9 cellular contexts compared by ENCODE assay signal in the genomic region with DNA sequence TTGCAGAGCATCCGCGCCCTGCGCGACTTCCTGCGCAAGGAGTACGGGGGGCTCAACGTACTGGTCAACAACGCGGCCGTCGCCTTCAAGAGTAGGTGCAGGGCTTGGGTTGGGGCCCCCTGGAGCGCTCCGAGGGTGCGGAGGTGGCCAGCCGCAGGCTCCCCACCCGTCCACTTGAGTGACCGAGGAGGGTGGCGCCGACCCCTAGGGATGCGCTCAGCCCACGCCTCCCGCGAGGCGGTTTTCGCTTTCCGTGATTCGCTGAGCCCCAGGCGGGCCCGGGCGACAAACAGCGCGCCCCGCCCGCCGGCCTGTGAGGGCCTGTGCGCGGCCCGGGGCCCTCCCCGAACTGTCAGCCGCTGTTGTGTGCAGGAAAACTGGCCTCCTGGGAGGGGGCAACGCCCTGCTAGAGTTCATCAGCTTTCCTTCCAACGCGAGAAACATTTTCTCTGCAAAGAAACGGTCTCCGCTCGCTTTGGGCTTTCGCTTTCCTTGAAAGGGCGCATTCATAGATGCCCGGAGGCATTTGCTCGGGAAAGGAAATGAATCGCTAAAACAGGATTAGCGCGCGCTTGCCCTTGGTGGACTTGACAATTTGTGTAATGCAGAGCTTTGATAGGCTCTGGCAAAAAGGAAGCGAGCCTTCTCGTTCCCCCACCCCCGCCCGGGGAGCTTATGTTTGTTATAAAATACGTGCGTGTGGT. TPM values are rescaled to one million over a fixed set of nuclear protein-coding genes. Genes with fewer than 3 reads are reported as not detected.
DNase-seq lines count a peak whose midpoint lies in the region; FAIRE-seq and TF ChIP-seq lines count a peak whose summit lies in the region.
"Had no signal": no experiment of that assay in that cellular context is flagged by ENCODE, and none has a peak within 500 bp of the region (broad histone marks: within the 10 kb centered on the region; RNA-seq: fewer than 3 reads in every experiment).

No MANE protein-coding gene starts in this region.

- TF ChIP-seq EP300 in neural cell (conservative IDR thresholded peaks at IDR 0.05; ENCODE audit: poor library complexity, severe bottlenecking): no peak
- peak in 1 of 2 donors; percentile 82 for TF ChIP-seq EP300 in tibial nerve (IDR thresholded peaks at IDR 0.05)

- H3K36me3 ChIP-seq in neural cell (ENCODE audit: insufficient read depth, low read length): no peaks in the 10 kb centered on the region
- peaks cover 0 to 29% (median 0%) of the 10 kb centered on the region in 3 donors for H3K36me3 ChIP-seq in tibial nerve

- H3F3A ChIP-seq in neural cell (ENCODE audit: insufficient read depth, low read length, poor library complexity, severe bottlenecking): no peaks in the 10 kb centered on the region

- TF ChIP-seq CTCF in neural cell (IDR thresholded peaks at IDR 0.05; ENCODE audit: poor library complexity, severe bottlenecking) (no peak), tibial nerve (IDR thresholded peaks at IDR 0.05) (no peak)

- H3K4me3 ChIP-seq in neural cell (ENCODE audit: low read length) (peak overlapping the region; percentile 75), tibial nerve (peak overlapping the region; percentile 60 to 98 (median 71))

- FAIRE-seq in frontal cortex (lab: Jason Lieb, UNC): no peak
- FAIRE-seq: colon had no signal

- no peak for TF ChIP-seq RAD21 in neural cell (conservative IDR thresholded peaks at IDR 0.05)

- H2AFZ ChIP-seq in neural cell (ENCODE audit: low read depth, low read length): peak overlapping the region; percentile 33

- peak in 1 of 2 donors; percentile 63 for TF ChIP-seq POLR2A in tibial nerve (IDR thresholded peaks at IDR 0.05)

- H3K9me3 ChIP-seq in neural cell (ENCODE audit: low read length) (no peaks in the 10 kb centered on the region), tibial nerve (no peaks in the 10 kb centered on the region)

- no peaks in the 10 kb centered on the region for H3K79me2 ChIP-seq in neural cell (replicated peaks; ENCODE audit: insufficient read depth, low read length)

- no peak overlapping the region for H3K27ac ChIP-seq in neural cell (ENCODE audit: low read length)
- peak overlapping the region; percentile 80 to 100 (median 93) for H3K27ac ChIP-seq in tibial nerve

- peak overlapping the region; percentile 23 for H3K9ac ChIP-seq in neural cell (ENCODE audit: low read length)

- H3K4me2 ChIP-seq in neural cell (ENCODE audit: low read length): peak overlapping the region; percentile 82

- no peaks in the 10 kb centered on the region for H3K9me2 ChIP-seq in neural cell (ENCODE audit: insufficient read depth, low read length)

- DNase-seq in DMS53 treated with DMSO at 0.1 percent for 48 hours (lab: John Stamatoyannopoulos, UW; ENCODE audit: unreplicated experiment) (peak; percentile 37), HuH-7.5 (ENCODE audit: low spot score) (peak; percentile 49), SHP77 treated with DMSO at 0.1 percent for 48 hours (lab: John Stamatoyannopoulos, UW) (peak; percentile 25), frontal cortex (ENCODE audit: low spot score in 2 of 2) (peak; percentile 75 to 81), tibial nerve (ENCODE audit: low spot score in 2 of 2) (peak; percentile 61 to 75), Kasumi-1 (lab: John Stamatoyannopoulos, UW) (no peak)
- DNase-seq in activated naive CD4-positive, alpha-beta T cell treated with anti-CD3 and anti-CD28 coated beads, Interleukin-2, amount 50 U/mL, for 16 hours: peak; percentile 53

- H3K27me3 ChIP-seq in neural cell (ENCODE audit: insufficient read depth, low read depth, low read length) (peaks cover 68% of the 10 kb centered on the region), tibial nerve (no peaks in the 10 kb centered on the region)

- H4K20me1 ChIP-seq in neural cell (ENCODE audit: insufficient read depth): no peaks in the 10 kb centered on the region

- WGBS in tibial nerve, 2 donors: 0 to 1% methylated on average over 33 to 39 of the region's 60 CpGs

- peaks cover 0 to 35% (median 10%) of the 10 kb centered on the region in 4 donors for H3K4me1 ChIP-seq in tibial nerve

TF ChIP-seq in neural cell, 6 proteins besides CTCF, POLR2A, EP300 and RAD21:
- TF ChIP-seq MXI1 (conservative IDR thresholded peaks at IDR 0.05; ENCODE audit: poor library complexity, severe bottlenecking): no peak
- TF ChIP-seq POLR2AphosphoS5 (IDR thresholded peaks at IDR 0.05): peak; percentile 16

RNA-seq across cellular contexts. Expression of a gene that starts 0.7 kb away (rescaled TPM):
- total RNA-seq in frontal cortex (1.6 TPM), tibial nerve (10 to 100 TPM; 22.8 to 53.0 (median 42.1) TPM)
- not detected in 2 replicates for polyA plus RNA-seq in neural cell
- polyA minus RNA-seq in neural cell: not detected in 2 replicates

RNA-seq across cellular contexts. Expression of a gene that starts 21.1 kb away (rescaled TPM):
- total RNA-seq in frontal cortex (50.1 TPM), tibial nerve (10 to 100 TPM; 12.3 to 29.9 (median 22.0) TPM)
- 14.0 and 19.1 TPM in 2 replicates for polyA plus RNA-seq in neural cell
- 51.6 and 60.1 TPM in 2 replicates for polyA minus RNA-seq in neural cell

Comparison
In these comparisons a context has a peak if more than half of its experiments do, and no peak if none do; other contexts are left out.
1. DNase-seq: peak in DMS53 treated with DMSO at 0.1 percent for 48 hours (single experiment), HuH-7.5 (single experiment), SHP77 treated with DMSO at 0.1 percent for 48 hours (single experiment), activated naive CD4-positive, alpha-beta T cell treated with anti-CD3 and anti-CD28 coated beads, Interleukin-2, amount 50 U/mL, for 16 hours (single experiment), frontal cortex (2 of 2) and tibial nerve (2 of 2); none in Kasumi-1 (0 of 2).